ENCODE assay signal across 8 cellular contexts in genomic region chr6:33276864-33277662, GRCh38. TPM values are rescaled to one million over a fixed set of nuclear protein-coding genes. Genes with fewer than 3 reads are reported as not detected.
DNase-seq lines count a peak whose midpoint lies in the region; ATAC-seq and TF ChIP-seq lines count a peak whose summit lies in the region.

Gene B3GALT4 (plus strand): TSS chr6:33277123. CDS start chr6:33277420, 297 bp downstream.

- H3K9me2 ChIP-seq in OCI-LY7 (ENCODE audit: insufficient read depth, low read length), result no peaks in the 10 kb centered on the region

- peaks cover 58% of the 10 kb centered on the region for H3K4me1 ChIP-seq in OCI-LY7 (ENCODE audit: insufficient read depth, low read length, poor library complexity, severe bottlenecking)
- H3K4me1 ChIP-seq in esophagus muscularis mucosa, result peaks cover 53 to 73% (median 68%) of the 10 kb centered on the region in 4 donors
- H3K4me1 ChIP-seq in mucosa of stomach (ENCODE audit: control insufficient read depth, insufficient read depth, low read length), result peaks cover 65% of the 10 kb centered on the region

- H3K4me3 Mint-ChIP-seq in activated T-cell treated with anti-CD3 and anti-CD28 coated beads, Interleukin-2, amount 50 U/mL, for 4 hours, result peak within 1 kb of the TSS; percentile 96

- peaks cover 52% of the 10 kb centered on the region for H3K4me1 Mint-ChIP-seq in activated T-cell treated with anti-CD3 and anti-CD28 coated beads, Interleukin-2, amount 50 U/mL, for 4 hours (ENCODE audit: low read depth)

- no peaks in the 10 kb centered on the region for H3K27me3 ChIP-seq in esophagus muscularis mucosa
- no peaks in the 10 kb centered on the region for H3K27me3 ChIP-seq in mucosa of stomach (ENCODE audit: control insufficient read depth, insufficient read depth, low read length)

- TF ChIP-seq CTCF in C4-2B (conservative IDR thresholded peaks at IDR 0.05) (peak; percentile 43), OCI-LY7 (conservative IDR thresholded peaks at IDR 0.05; ENCODE audit: low read length) (peak; percentile 53), esophagus muscularis mucosa (IDR thresholded peaks at IDR 0.05) (peak; percentile 42 to 68 (median 56))

- WGBS in esophagus muscularis mucosa, result under 1% methylated on average over 23 of the region's 80 CpGs

- H3K4me3 ChIP-seq in OCI-LY7 (ENCODE audit: low read depth, low read length, poor library complexity, severe bottlenecking) (peak within 1 kb of the TSS; percentile 97), esophagus muscularis mucosa (peak within 1 kb of the TSS; percentile 73 to 79 (median 78)), mucosa of stomach (ENCODE audit: low read length) (peak within 1 kb of the TSS; percentile 44)

- peak within 1 kb of the TSS; percentile 9; the same call in 1 of the 2 replicates for H2AFZ ChIP-seq in OCI-LY7 (ENCODE audit: low read length)

- TF ChIP-seq POLR2A in esophagus muscularis mucosa (IDR thresholded peaks at IDR 0.05; ENCODE audit: low read depth), result peak; percentile 16

- H3K9me3 ChIP-seq in OCI-LY7 (ENCODE audit: low read length) (no peaks in the 10 kb centered on the region), esophagus muscularis mucosa (no peaks in the 10 kb centered on the region), mucosa of stomach (ENCODE audit: control insufficient read depth, low read length) (no peaks in the 10 kb centered on the region)

- no TSS peak for BruUV-seq in OCI-LY7 (replicated peaks; lab: Mats Ljungman, UMichigan)

- no peaks in the 10 kb centered on the region for H3K9me3 Mint-ChIP-seq in activated T-cell treated with anti-CD3 and anti-CD28 coated beads, Interleukin-2, amount 50 U/mL, for 4 hours

- H3K36me3 ChIP-seq in OCI-LY7 (ENCODE audit: insufficient read depth, low read length) (peaks cover 92% of the 10 kb centered on the region), esophagus muscularis mucosa (peaks cover 18 to 72% (median 65%) of the 10 kb centered on the region in 4 donors), mucosa of stomach (ENCODE audit: control insufficient read depth, insufficient read depth, low read length) (peaks cover 6% of the 10 kb centered on the region)

- peak; percentile 52 for ATAC-seq in GM19025 (IDR thresholded peaks at IDR 0.05; ENCODE audit: low read depth, unreplicated experiment)
- peak; percentile 59 for ATAC-seq in HG03354 (IDR thresholded peaks at IDR 0.05; ENCODE audit: poor library complexity, severe bottlenecking, unreplicated experiment)
- peak; percentile 70 to 71 for ATAC-seq in activated T-cell treated with anti-CD3 and anti-CD28 coated beads, Interleukin-2, amount 50 U/mL, for 4 hours

- no peaks in the 10 kb centered on the region for H3K27me3 Mint-ChIP-seq in activated T-cell treated with anti-CD3 and anti-CD28 coated beads, Interleukin-2, amount 50 U/mL, for 4 hours (ENCODE audit: low read depth)

- peak within 1 kb of the TSS; percentile 88 for H3K9ac ChIP-seq in mucosa of stomach (ENCODE audit: low read length)

- TF ChIP-seq EP300 in esophagus muscularis mucosa (IDR thresholded peaks at IDR 0.05), result no peak

- peaks cover 31% of the 10 kb centered on the region for H4K20me1 ChIP-seq in OCI-LY7 (ENCODE audit: insufficient read depth, low read length)

- peak within 1 kb of the TSS; percentile 97 for H3K27ac ChIP-seq in C4-2B
- H3K27ac ChIP-seq in OCI-LY7 (ENCODE audit: low read depth, low read length, poor library complexity, severe bottlenecking), result peak within 1 kb of the TSS; percentile 93
- peak within 1 kb of the TSS; percentile 83 to 93 (median 90) for H3K27ac ChIP-seq in esophagus muscularis mucosa (replicated peaks in 1 of 4)

- peaks cover 45% of the 10 kb centered on the region for H3K36me3 Mint-ChIP-seq in activated T-cell treated with anti-CD3 and anti-CD28 coated beads, Interleukin-2, amount 50 U/mL, for 4 hours (ENCODE audit: insufficient read depth)

- DNase-seq in OCI-LY7 (ENCODE audit: low spot score) (peak; percentile 83), esophagus muscularis mucosa (ENCODE audit: extremely low spot score) (peak; percentile 95)
- DNase-seq in activated T-cell treated with anti-CD3 and anti-CD28 coated beads, Interleukin-2, amount 50 U/mL, for 4 hours, result peak; percentile 55
- peak; percentile 72 for DNase-seq in stimulated activated naive CD4-positive, alpha-beta T cell treated with Interleukin-2 at 50 U/mL for 16 hours (lab: John Stamatoyannopoulos, UW)

- intact Hi-C loops in OCI-LY7 (cut with micrococcal nuclease; ENCODE audit: unreplicated experiment) (loop anchor here (2.0 to 5.0 kb wide), 3 partner anchors 68 to 150 kb away; partner anchors contain the start of gene KIFC1), esophagus muscularis mucosa (cut with DNase I) (no loop called here)

- H3K79me2 ChIP-seq in OCI-LY7 (ENCODE audit: insufficient read depth, low read depth, low read length), result peaks cover 39% of the 10 kb centered on the region

- POLR2A ChIA-PET in OCI-LY7 (lab: Charles Lee), result interaction anchor here (0.5 to 3.2 kb wide), 7 partner anchors 10 to 149 kb away, joined by 3 to 19 read pairs (median 4); partner anchors contain the start of genes CUTA, PFDN6, RING1 and WDR46

- CTCF ChIA-PET in OCI-LY7 (lab: Charles Lee; ENCODE audit: unreplicated experiment), result interaction anchor here (2.7 kb wide), 1 partner anchor 22 kb away, joined by 12 read pairs; no protein-coding TSS in a partner anchor

- peak within 1 kb of the TSS; percentile 93 for H3K4me2 ChIP-seq in OCI-LY7 (ENCODE audit: low read length)

RNA-seq across cellular contexts. Expression of gene B3GALT4, which starts in this region (rescaled TPM):
- total RNA-seq in OCI-LY7 (2014; rRNA removed; shearing (Covaris generic)), result 13.1 and 14.2 TPM in 2 replicates
- total RNA-seq in OCI-LY7 (2022) (14.1 and 17.3 TPM in 2 replicates), esophagus muscularis mucosa (10 to 100 TPM; 13.1 to 26.8 (median 24.2) TPM)
- total RNA-seq in activated T-cell treated with anti-CD3 and anti-CD28 coated beads, Interleukin-2, amount 50 U/mL, for 4 hours, result 1 to 10 TPM; 2.6 to 3.8 (median 3.7) TPM

Comparison
In these comparisons a context has a peak if more than half of its experiments do, and no peak if none do; other contexts are left out.
1. Peak in every context shown above with its lines: DNase-seq, ATAC-seq, H3K4me3 ChIP-seq and H3K27ac ChIP-seq.
2. H3K4me3 ChIP-seq: peak in every context shown above with its lines; median percentile 97 in OCI-LY7; 78 in esophagus muscularis mucosa; 44 in mucosa of stomach.